8 cellular contexts compared by ENCODE assay signal in genomic region chr11:61833926-61834277, GRCh38. TPM values are rescaled to one million over a fixed set of nuclear protein-coding genes. Genes with fewer than 3 reads are reported as not detected.
DNase-seq lines count a peak whose midpoint lies in the region; ATAC-seq and TF ChIP-seq lines count a peak whose summit lies in the region.

No MANE protein-coding gene starts in this region.

- H3K27ac ChIP-seq in heart right ventricle (peak overlapping the region in 9 of 10 donors; percentile 35 to 86 (median 66)), caudate nucleus (ENCODE audit: low read depth, low read length) (peak overlapping the region; percentile 64), vagina (peak overlapping the region; percentile 76), right lobe of liver (peak overlapping the region in 1 of 3 donors; percentile 27)

- no peaks in the 10 kb centered on the region for H3K9me3 Mint-ChIP-seq in natural killer cell treated with Interleukin-12 subunit alpha and Interleukin-12 subunit beta and Interleukin-15 and Interleukin-18, amount 100 ng/mL, for 72 hours

- TF ChIP-seq POLR2A in vagina (IDR thresholded peaks at IDR 0.05) (no peak), right lobe of liver (IDR thresholded peaks at IDR 0.05) (no peak)

- H3K4me3 ChIP-seq in heart right ventricle (no peak overlapping the region), vagina (no peak overlapping the region), right lobe of liver (no peak overlapping the region)

- H3K36me3 Mint-ChIP-seq in natural killer cell treated with Interleukin-12 subunit alpha and Interleukin-12 subunit beta and Interleukin-15 and Interleukin-18, amount 100 ng/mL, for 72 hours: no peaks in the 10 kb centered on the region

- peaks cover 0 to 3% (median 0%) of the 10 kb centered on the region in 7 donors for H3K27me3 ChIP-seq in heart right ventricle
- no peaks in the 10 kb centered on the region for H3K27me3 ChIP-seq in vagina
- H3K27me3 ChIP-seq in right lobe of liver: no peaks in the 10 kb centered on the region

- intact Hi-C loops in heart right ventricle (cut with DNase I) (loop anchor here in 1 of 10 donors (5.0 kb wide), 1 partner anchor 37 kb away; no protein-coding TSS in a partner anchor), Right ventricle myocardium superior (cut with DNase I) (no loop called here), vagina (cut with DNase I) (no loop called here), right lobe of liver (cut with DNase I) (no loop called here)

- 91 to 94% methylated on average over 12 of the region's 12 CpGs for WGBS in heart right ventricle, 2 donors
- WGBS in right lobe of liver (ENCODE audit: insufficient coverage, low coverage, low lambda C conversion rate, missing lambda C conversion rate): 82% methylated on average over 4 of the region's 12 CpGs

- H3K9me3 ChIP-seq in heart right ventricle (no peaks in the 10 kb centered on the region), vagina (no peaks in the 10 kb centered on the region), right lobe of liver (no peaks in the 10 kb centered on the region)

- peaks cover 0 to 13% (median 0%) of the 10 kb centered on the region in 9 donors for H3K36me3 ChIP-seq in heart right ventricle
- no peaks in the 10 kb centered on the region for H3K36me3 ChIP-seq in vagina
- H3K36me3 ChIP-seq in right lobe of liver: no peaks in the 10 kb centered on the region

- peak overlapping the region; percentile 55 for H3K4me3 Mint-ChIP-seq in natural killer cell treated with Interleukin-12 subunit alpha and Interleukin-12 subunit beta and Interleukin-15 and Interleukin-18, amount 100 ng/mL, for 72 hours

- no peaks in the 10 kb centered on the region for H3K27me3 Mint-ChIP-seq in natural killer cell treated with Interleukin-12 subunit alpha and Interleukin-12 subunit beta and Interleukin-15 and Interleukin-18, amount 100 ng/mL, for 72 hours

- ATAC-seq in heart right ventricle (no peak), Right ventricle myocardium superior (ENCODE audit: poor library complexity) (no peak), right lobe of liver (no peak)
- no peak for ATAC-seq in natural killer cell treated with Interleukin-12 subunit alpha and Interleukin-12 subunit beta and Interleukin-15 and Interleukin-18, amount 100 ng/mL, for 72 hours

- H3K27ac Mint-ChIP-seq in natural killer cell treated with Interleukin-12 subunit alpha and Interleukin-12 subunit beta and Interleukin-15 and Interleukin-18, amount 100 ng/mL, for 72 hours: peak overlapping the region; percentile 92 to 93

- no peak for DNase-seq in heart right ventricle
- DNase-seq in Right ventricle myocardium superior: no peak
- no peak for DNase-seq in caudate nucleus (lab: John Stamatoyannopoulos, UW)
- no peak for DNase-seq in natural killer cell treated with Interleukin-12 subunit alpha and Interleukin-12 subunit beta and Interleukin-15 and Interleukin-18, amount 100 ng/mL, for 72 hours (ENCODE audit: low spot score)
- no peak for DNase-seq in vagina (ENCODE audit: extremely low spot score in 2 of 2)
- DNase-seq in midbrain (lab: John Stamatoyannopoulos, UW): no peak
- no peak for DNase-seq in right lobe of liver
- no peak for DNase-seq in GM20000 (ENCODE audit: low spot score)

- peaks cover 44 to 55% of the 10 kb centered on the region in 2 donors for H3K4me1 Mint-ChIP-seq in natural killer cell treated with Interleukin-12 subunit alpha and Interleukin-12 subunit beta and Interleukin-15 and Interleukin-18, amount 100 ng/mL, for 72 hours (ENCODE audit: low read depth in 2 of 2)

- H3K4me1 ChIP-seq in heart right ventricle (peaks cover 15 to 69% (median 50%) of the 10 kb centered on the region in 9 donors), vagina (peaks cover 56% of the 10 kb centered on the region), right lobe of liver (peaks cover 0 to 19% (median 9%) of the 10 kb centered on the region in 4 donors)

- TF ChIP-seq CTCF in heart right ventricle (IDR thresholded peaks at IDR 0.05) (no peak), vagina (IDR thresholded peaks at IDR 0.05) (no peak), right lobe of liver (IDR thresholded peaks at IDR 0.05) (no peak), GM20000 (IDR thresholded peaks at IDR 0.05; ENCODE audit: extremely low read depth, missing control alignments) (no peak)

RNA-seq across cellular contexts. Expression of gene FADS2, which starts 5.8 kb away (rescaled TPM):
- total RNA-seq in heart right ventricle: 10 to 100 TPM; 15.1 to 37.0 (median 23.5) TPM
- polyA plus RNA-seq in heart right ventricle: 10 to 100 TPM; 12.2 to 31.6 TPM
- total RNA-seq in Right ventricle myocardium superior: 20.5 TPM
- 10 to 100 TPM; 69.1 to 90.1 TPM for total RNA-seq in natural killer cell treated with Interleukin-12 subunit alpha and Interleukin-12 subunit beta and Interleukin-15 and Interleukin-18, amount 100 ng/mL, for 72 hours
- 25.5 TPM for total RNA-seq in vagina
- 100 to 1,000 TPM in 4 of 6 experiments, 1 to 10 TPM in 2; 4.2 to 166 (median 110) TPM for total RNA-seq in right lobe of liver

RNA-seq across cellular contexts. Expression of gene FADS1, which starts 17.1 kb away (rescaled TPM):
- total RNA-seq in heart right ventricle: 10 to 100 TPM; 16.4 to 37.4 (median 25.4) TPM
- 10 to 100 TPM; 13.8 to 35.2 TPM for polyA plus RNA-seq in heart right ventricle
- total RNA-seq in Right ventricle myocardium superior: 21.3 TPM
- 10 to 100 TPM; 50.4 to 56.5 TPM for total RNA-seq in natural killer cell treated with Interleukin-12 subunit alpha and Interleukin-12 subunit beta and Interleukin-15 and Interleukin-18, amount 100 ng/mL, for 72 hours
- 9.8 TPM for total RNA-seq in vagina
- total RNA-seq in right lobe of liver: 10 to 100 TPM; 18.3 to 87.6 (median 34.8) TPM

RNA-seq across cellular contexts. Expression of gene FEN1, which starts 41.2 kb away (rescaled TPM):
- 1 to 10 TPM; 3.7 to 8.6 (median 6.2) TPM for total RNA-seq in heart right ventricle
- polyA plus RNA-seq in heart right ventricle: 1 to 10 TPM; 2.1 to 8.8 TPM
- 6.3 TPM for total RNA-seq in Right ventricle myocardium superior
- 100 to 1,000 TPM in 1 of 2 donors, 10 to 100 TPM in 1; 75.8 to 155 TPM for total RNA-seq in natural killer cell treated with Interleukin-12 subunit alpha and Interleukin-12 subunit beta and Interleukin-15 and Interleukin-18, amount 100 ng/mL, for 72 hours
- 9.6 TPM for total RNA-seq in vagina
- total RNA-seq in right lobe of liver: 10 to 100 TPM in 2 of 6 experiments, 1 to 10 TPM in 4; 4.0 to 13.3 (median 5.4) TPM

RNA-seq across cellular contexts. Expression of gene TMEM258, which starts 41.5 kb away (rescaled TPM):
- total RNA-seq in heart right ventricle (100 to 1,000 TPM in 9 of 10 donors, 10 to 100 TPM in 1; 98.9 to 142 (median 109) TPM), Right ventricle myocardium superior (123 TPM), vagina (47.9 TPM), right lobe of liver (10 to 100 TPM; 31.6 to 74.5 (median 55.3) TPM)
- polyA plus RNA-seq in heart right ventricle: 100 to 1,000 TPM in 1 of 2 donors, 10 to 100 TPM in 1; 80.7 to 273 TPM
- 100 to 1,000 TPM; 119 to 133 TPM for total RNA-seq in natural killer cell treated with Interleukin-12 subunit alpha and Interleukin-12 subunit beta and Interleukin-15 and Interleukin-18, amount 100 ng/mL, for 72 hours

RNA-seq across cellular contexts. Expression of gene FADS3, which starts 57.4 kb away (rescaled TPM):
- total RNA-seq in heart right ventricle: 100 to 1,000 TPM in 1 of 10 donors, 10 to 100 TPM in 9; 54.9 to 119 (median 71.1) TPM
- 100 to 1,000 TPM; 119 to 217 TPM for polyA plus RNA-seq in heart right ventricle
- 76.0 TPM for total RNA-seq in Right ventricle myocardium superior
- total RNA-seq in natural killer cell treated with Interleukin-12 subunit alpha and Interleukin-12 subunit beta and Interleukin-15 and Interleukin-18, amount 100 ng/mL, for 72 hours: 10 to 100 TPM; 13.2 to 14.0 TPM
- 41.5 TPM for total RNA-seq in vagina
- total RNA-seq in right lobe of liver: 10 to 100 TPM; 13.0 to 69.8 (median 22.7) TPM
